In genomic region chr6:3361312-3362037, GRCh38 we compare ENCODE assay signal across 1 cellular context.
A peak's percentile ranks its signal among the peaks of the same experiment; 100 is the strongest.
TF ChIP-seq lines count a peak whose summit lies in the region.

No MANE protein-coding gene starts in this region.

TF ChIP-seq in HepG2, 621 proteins besides CTCF, POLR2A, EP300 and RAD21 (continued from another document and continues in another):
- TF ChIP-seq, protein P1, sequence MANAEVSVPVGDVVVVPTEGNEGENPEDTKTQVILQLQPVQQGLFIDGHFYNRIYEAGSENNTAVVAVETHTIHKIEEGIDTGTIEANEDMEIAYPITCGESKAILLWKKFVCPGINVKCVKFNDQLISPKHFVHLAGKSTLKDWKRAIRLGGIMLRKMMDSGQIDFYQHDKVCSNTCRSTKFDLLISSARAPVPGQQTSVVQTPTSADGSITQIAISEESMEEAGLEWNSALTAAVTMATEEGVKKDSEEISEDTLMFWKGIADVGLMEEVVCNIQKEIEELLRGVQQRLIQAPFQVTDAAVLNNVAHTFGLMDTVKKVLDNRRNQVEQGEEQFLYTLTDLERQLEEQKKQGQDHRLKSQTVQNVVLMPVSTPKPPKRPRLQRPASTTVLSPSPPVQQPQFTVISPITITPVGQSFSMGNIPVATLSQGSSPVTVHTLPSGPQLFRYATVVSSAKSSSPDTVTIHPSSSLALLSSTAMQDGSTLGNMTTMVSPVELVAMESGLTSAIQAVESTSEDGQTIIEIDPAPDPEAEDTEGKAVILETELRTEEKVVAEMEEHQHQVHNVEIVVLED (CRISPR knock-in tag; IDR thresholded peaks at IDR 0.05; ENCODE audit: borderline replicate concordance) = no peak
- TF ChIP-seq TBP (CRISPR knock-in tag; IDR thresholded peaks at IDR 0.05) (no peak), ZNF770 (CRISPR knock-in tag; IDR thresholded peaks at IDR 0.05) (no peak), ONECUT2 (CRISPR knock-in tag; IDR thresholded peaks at IDR 0.05) (no peak), TCF7 (IDR thresholded peaks at IDR 0.05; ENCODE audit: low read depth) (no peak), ADNP (CRISPR knock-in tag; IDR thresholded peaks at IDR 0.05) (no peak), PTBP1 (IDR thresholded peaks at IDR 0.05; ENCODE audit: low read depth, low read length, poor library complexity, severe bottlenecking) (no peak), ZNF121 (CRISPR knock-in tag; IDR thresholded peaks at IDR 0.05) (no peak), IKZF4 (CRISPR knock-in tag; IDR thresholded peaks at IDR 0.05; ENCODE audit: borderline replicate concordance, low read depth, not compliant biosample characterization) (no peak), DMAP1 (CRISPR knock-in tag; IDR thresholded peaks at IDR 0.05) (no peak), NCOR1 (IDR thresholded peaks at IDR 0.05; ENCODE audit: borderline replicate concordance, low read length) (peak; percentile 69; the same call in 1 of the 2 replicates), ZNF558 (CRISPR knock-in tag; IDR thresholded peaks at IDR 0.05; ENCODE audit: borderline replicate concordance) (no peak), KLF15 (CRISPR knock-in tag; IDR thresholded peaks at IDR 0.05; ENCODE audit: borderline replicate concordance) (no peak), GTF2F1 (IDR thresholded peaks at IDR 0.05; ENCODE audit: low read length) (no peak), ZNF232 (CRISPR knock-in tag; IDR thresholded peaks at IDR 0.05; ENCODE audit: borderline replicate concordance) (no peak), ZNF577 (CRISPR knock-in tag; IDR thresholded peaks at IDR 0.05; ENCODE audit: borderline replicate concordance, low read depth) (no peak), SOX6 (IDR thresholded peaks at IDR 0.05) (no peak), SOX6 (CRISPR knock-in tag; IDR thresholded peaks at IDR 0.05) (peak; percentile 54), ZNF180 (CRISPR knock-in tag; IDR thresholded peaks at IDR 0.05; ENCODE audit: borderline replicate concordance, low read depth) (no peak), CREM (IDR thresholded peaks at IDR 0.05) (no peak), CREM (CRISPR knock-in tag; IDR thresholded peaks at IDR 0.05) (no peak), ZNF274 (CRISPR knock-in tag; IDR thresholded peaks at IDR 0.05) (no peak), DBP (CRISPR knock-in tag; IDR thresholded peaks at IDR 0.05; ENCODE audit: not compliant biosample characterization) (no peak), KLF13 (CRISPR knock-in tag; IDR thresholded peaks at IDR 0.05) (no peak), ZKSCAN1 (IDR thresholded peaks at IDR 0.05; ENCODE audit: low read length) (no peak), ZNF761 (CRISPR knock-in tag; conservative IDR thresholded peaks at IDR 0.05) (no peak), CCDC6 (CRISPR knock-in tag; IDR thresholded peaks at IDR 0.05) (no peak), ZNF710 (CRISPR knock-in tag; IDR thresholded peaks at IDR 0.05; ENCODE audit: borderline replicate concordance) (no peak), ZNF790 (CRISPR knock-in tag; IDR thresholded peaks at IDR 0.05; ENCODE audit: borderline replicate concordance) (no peak), GMEB2 (CRISPR knock-in tag; IDR thresholded peaks at IDR 0.05; ENCODE audit: low read depth) (no peak), HOXA7 (CRISPR knock-in tag; IDR thresholded peaks at IDR 0.05) (no peak), POLR2G (IDR thresholded peaks at IDR 0.05; ENCODE audit: low read depth, low read length) (peak; percentile 35; the same call in 1 of the 2 replicates), ZNF780A (CRISPR knock-in tag; IDR thresholded peaks at IDR 0.05) (no peak), IRX3 (CRISPR knock-in tag; IDR thresholded peaks at IDR 0.05; ENCODE audit: borderline replicate concordance, low read depth) (no peak)
- TF ChIP-seq, protein P2, sequence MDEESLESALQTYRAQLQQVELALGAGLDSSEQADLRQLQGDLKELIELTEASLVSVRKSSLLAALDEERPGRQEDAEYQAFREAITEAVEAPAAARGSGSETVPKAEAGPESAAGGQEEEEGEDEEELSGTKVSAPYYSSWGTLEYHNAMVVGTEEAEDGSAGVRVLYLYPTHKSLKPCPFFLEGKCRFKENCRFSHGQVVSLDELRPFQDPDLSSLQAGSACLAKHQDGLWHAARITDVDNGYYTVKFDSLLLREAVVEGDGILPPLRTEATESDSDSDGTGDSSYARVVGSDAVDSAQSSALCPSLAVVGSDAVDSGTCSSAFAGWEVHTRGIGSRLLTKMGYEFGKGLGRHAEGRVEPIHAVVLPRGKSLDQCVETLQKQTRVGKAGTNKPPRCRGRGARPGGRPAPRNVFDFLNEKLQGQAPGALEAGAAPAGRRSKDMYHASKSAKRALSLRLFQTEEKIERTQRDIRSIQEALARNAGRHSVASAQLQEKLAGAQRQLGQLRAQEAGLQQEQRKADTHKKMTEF (CRISPR knock-in tag; IDR thresholded peaks at IDR 0.05) = 0 out of 2 replicates have a peak, but pooled peaks have one; percentile 30
- TF ChIP-seq, protein P3, sequence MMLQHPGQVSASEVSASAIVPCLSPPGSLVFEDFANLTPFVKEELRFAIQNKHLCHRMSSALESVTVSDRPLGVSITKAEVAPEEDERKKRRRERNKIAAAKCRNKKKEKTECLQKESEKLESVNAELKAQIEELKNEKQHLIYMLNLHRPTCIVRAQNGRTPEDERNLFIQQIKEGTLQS (CRISPR knock-in tag; IDR thresholded peaks at IDR 0.05) = no peak
- TF ChIP-seq, protein P4, sequence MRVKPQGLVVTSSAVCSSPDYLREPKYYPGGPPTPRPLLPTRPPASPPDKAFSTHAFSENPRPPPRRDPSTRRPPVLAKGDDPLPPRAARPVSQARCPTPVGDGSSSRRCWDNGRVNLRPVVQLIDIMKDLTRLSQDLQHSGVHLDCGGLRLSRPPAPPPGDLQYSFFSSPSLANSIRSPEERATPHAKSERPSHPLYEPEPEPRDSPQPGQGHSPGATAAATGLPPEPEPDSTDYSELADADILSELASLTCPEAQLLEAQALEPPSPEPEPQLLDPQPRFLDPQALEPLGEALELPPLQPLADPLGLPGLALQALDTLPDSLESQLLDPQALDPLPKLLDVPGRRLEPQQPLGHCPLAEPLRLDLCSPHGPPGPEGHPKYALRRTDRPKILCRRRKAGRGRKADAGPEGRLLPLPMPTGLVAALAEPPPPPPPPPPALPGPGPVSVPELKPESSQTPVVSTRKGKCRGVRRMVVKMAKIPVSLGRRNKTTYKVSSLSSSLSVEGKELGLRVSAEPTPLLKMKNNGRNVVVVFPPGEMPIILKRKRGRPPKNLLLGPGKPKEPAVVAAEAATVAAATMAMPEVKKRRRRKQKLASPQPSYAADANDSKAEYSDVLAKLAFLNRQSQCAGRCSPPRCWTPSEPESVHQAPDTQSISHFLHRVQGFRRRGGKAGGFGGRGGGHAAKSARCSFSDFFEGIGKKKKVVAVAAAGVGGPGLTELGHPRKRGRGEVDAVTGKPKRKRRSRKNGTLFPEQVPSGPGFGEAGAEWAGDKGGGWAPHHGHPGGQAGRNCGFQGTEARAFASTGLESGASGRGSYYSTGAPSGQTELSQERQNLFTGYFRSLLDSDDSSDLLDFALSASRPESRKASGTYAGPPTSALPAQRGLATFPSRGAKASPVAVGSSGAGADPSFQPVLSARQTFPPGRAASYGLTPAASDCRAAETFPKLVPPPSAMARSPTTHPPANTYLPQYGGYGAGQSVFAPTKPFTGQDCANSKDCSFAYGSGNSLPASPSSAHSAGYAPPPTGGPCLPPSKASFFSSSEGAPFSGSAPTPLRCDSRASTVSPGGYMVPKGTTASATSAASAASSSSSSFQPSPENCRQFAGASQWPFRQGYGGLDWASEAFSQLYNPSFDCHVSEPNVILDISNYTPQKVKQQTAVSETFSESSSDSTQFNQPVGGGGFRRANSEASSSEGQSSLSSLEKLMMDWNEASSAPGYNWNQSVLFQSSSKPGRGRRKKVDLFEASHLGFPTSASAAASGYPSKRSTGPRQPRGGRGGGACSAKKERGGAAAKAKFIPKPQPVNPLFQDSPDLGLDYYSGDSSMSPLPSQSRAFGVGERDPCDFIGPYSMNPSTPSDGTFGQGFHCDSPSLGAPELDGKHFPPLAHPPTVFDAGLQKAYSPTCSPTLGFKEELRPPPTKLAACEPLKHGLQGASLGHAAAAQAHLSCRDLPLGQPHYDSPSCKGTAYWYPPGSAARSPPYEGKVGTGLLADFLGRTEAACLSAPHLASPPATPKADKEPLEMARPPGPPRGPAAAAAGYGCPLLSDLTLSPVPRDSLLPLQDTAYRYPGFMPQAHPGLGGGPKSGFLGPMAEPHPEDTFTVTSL (CRISPR knock-in tag; IDR thresholded peaks at IDR 0.05; ENCODE audit: borderline replicate concordance) = no peak
- TF ChIP-seq, protein P5, sequence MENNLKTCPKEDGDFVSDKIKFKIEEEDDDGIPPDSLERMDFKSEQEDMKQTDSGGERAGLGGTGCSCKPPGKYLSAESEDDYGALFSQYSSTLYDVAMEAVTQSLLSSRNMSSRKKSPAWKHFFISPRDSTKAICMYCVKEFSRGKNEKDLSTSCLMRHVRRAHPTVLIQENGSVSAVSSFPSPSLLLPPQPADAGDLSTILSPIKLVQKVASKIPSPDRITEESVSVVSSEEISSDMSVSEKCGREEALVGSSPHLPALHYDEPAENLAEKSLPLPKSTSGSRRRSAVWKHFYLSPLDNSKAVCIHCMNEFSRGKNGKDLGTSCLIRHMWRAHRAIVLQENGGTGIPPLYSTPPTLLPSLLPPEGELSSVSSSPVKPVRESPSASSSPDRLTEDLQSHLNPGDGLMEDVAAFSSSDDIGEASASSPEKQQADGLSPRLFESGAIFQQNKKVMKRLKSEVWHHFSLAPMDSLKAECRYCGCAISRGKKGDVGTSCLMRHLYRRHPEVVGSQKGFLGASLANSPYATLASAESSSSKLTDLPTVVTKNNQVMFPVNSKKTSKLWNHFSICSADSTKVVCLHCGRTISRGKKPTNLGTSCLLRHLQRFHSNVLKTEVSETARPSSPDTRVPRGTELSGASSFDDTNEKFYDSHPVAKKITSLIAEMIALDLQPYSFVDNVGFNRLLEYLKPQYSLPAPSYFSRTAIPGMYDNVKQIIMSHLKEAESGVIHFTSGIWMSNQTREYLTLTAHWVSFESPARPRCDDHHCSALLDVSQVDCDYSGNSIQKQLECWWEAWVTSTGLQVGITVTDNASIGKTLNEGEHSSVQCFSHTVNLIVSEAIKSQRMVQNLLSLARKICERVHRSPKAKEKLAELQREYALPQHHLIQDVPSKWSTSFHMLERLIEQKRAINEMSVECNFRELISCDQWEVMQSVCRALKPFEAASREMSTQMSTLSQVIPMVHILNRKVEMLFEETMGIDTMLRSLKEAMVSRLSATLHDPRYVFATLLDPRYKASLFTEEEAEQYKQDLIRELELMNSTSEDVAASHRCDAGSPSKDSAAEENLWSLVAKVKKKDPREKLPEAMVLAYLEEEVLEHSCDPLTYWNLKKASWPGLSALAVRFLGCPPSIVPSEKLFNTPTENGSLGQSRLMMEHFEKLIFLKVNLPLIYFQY (CRISPR knock-in tag; IDR thresholded peaks at IDR 0.05; ENCODE audit: borderline replicate concordance) = no peak
- TF ChIP-seq, protein P6, sequence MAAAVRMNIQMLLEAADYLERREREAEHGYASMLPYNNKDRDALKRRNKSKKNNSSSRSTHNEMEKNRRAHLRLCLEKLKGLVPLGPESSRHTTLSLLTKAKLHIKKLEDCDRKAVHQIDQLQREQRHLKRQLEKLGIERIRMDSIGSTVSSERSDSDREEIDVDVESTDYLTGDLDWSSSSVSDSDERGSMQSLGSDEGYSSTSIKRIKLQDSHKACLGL (CRISPR knock-in tag; IDR thresholded peaks at IDR 0.05) = no peak
- TF ChIP-seq, protein P7, sequence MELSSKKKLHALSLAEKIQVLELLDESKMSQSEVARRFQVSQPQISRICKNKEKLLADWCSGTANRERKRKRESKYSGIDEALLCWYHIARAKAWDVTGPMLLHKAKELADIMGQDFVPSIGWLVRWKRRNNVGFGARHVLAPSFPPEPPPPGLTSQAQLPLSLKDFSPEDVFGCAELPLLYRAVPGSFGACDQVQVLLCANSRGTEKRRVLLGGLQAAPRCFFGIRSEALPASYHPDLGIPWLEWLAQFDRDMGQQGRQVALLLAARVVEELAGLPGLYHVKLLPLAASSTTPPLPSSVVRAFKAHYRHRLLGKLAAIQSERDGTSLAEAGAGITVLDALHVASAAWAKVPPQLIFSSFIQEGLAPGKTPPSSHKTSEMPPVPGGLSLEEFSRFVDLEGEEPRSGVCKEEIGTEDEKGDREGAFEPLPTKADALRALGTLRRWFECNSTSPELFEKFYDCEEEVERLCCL (CRISPR knock-in tag; IDR thresholded peaks at IDR 0.05; ENCODE audit: borderline replicate concordance) = no peak
